In the genomic region with DNA sequence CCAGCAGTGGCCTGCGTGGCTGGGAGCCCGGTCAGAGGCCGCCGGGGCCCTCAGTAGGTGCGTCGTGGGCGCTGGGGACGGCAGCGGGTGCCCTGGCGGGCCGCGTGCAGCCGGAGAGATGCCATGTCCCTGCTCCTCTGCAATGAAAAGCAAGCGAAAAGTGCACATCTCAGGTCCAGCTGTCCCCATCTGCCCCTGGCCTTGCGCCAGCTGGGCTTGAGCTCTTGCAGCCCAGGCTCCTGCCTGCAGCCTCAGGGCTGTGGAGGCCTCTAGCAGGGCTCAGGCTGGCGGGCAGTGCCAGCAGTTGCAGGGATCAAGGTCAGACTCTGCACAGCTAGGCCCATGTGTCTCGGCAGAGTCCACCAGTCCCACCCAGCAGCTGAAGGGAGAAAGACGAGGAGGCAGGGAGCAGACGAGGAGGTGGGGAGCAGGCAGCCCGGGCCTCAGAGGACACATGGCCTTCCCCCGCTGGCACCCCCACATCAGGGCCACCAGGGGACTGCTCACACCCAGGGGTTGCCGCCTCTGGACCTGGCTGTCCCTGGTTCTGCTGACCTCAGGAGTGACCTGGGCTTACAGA, we compare ENCODE assay signal across 9 cellular contexts. TPM values are rescaled to one million over a fixed set of nuclear protein-coding genes. Genes with fewer than 3 reads are reported as not detected.
DNase-seq lines count a peak whose midpoint lies in the region; ATAC-seq and TF ChIP-seq lines count a peak whose summit lies in the region.
"Had no signal": no experiment of that assay in that cellular context is flagged by ENCODE, and none has a peak within 500 bp of the region (broad histone marks: within the 10 kb centered on the region; RNA-seq: fewer than 3 reads in every experiment).

No MANE protein-coding gene starts in this region.

- no peak for TF ChIP-seq EP300 in sigmoid colon (IDR thresholded peaks at IDR 0.05)

- POLR2A ChIA-PET in Caco-2 (lab: Charles Lee), result no interaction called here
- POLR2A ChIA-PET in Panc1 (lab: Charles Lee), result no interaction called here

- peaks cover 13% of the 10 kb centered on the region for H3K4me1 Mint-ChIP-seq in Caco-2 (ENCODE audit: low read depth, unreplicated experiment)

- H3K4me3 ChIP-seq in Caco-2 (ENCODE audit: low read depth, low read length) (no peak overlapping the region), Panc1 (ENCODE audit: low read depth in 2 of 2, low read length in 2 of 2) (no peak overlapping the region), fibroblast of villous mesenchyme (ENCODE audit: low read depth, low read length) (no peak overlapping the region), sigmoid colon (no peak overlapping the region)

- ATAC-seq in Panc1 (0 out of 2 replicates have a peak, but pooled peaks have one; percentile 3), GM19324 (IDR thresholded peaks at IDR 0.05; ENCODE audit: low FRiP score, unreplicated experiment) (no peak), left colon (no peak)

- peaks cover 17% of the 10 kb centered on the region for H3K4me1 ChIP-seq in Caco-2
- H3K4me1 ChIP-seq in Panc1 (ENCODE audit: control insufficient read depth, insufficient read depth, low read length), result peaks cover 94% of the 10 kb centered on the region
- peaks cover 0 to 99% (median 89%) of the 10 kb centered on the region in 4 donors for H3K4me1 ChIP-seq in sigmoid colon

- DNase-seq in Caco-2 (no peak), Panc1 (ENCODE audit: low read depth, low spot score) (no peak), fibroblast of villous mesenchyme (ENCODE audit: low read depth) (peak; percentile 41), sigmoid colon (peak; percentile 66), cerebellum (ENCODE audit: low spot score) (no peak), left colon (no peak), NCI-H2227 treated with DMSO at 0.1 percent for 48 hours (lab: John Stamatoyannopoulos, UW) (no peak)
- DNase-seq: activated naive CD4-positive, alpha-beta T cell had no signal

- no peaks in the 10 kb centered on the region for H3K9me3 Mint-ChIP-seq in Caco-2 (ENCODE audit: unreplicated experiment)

- H3K9me3 ChIP-seq in Caco-2 (no peaks in the 10 kb centered on the region), Panc1 (ENCODE audit: control insufficient read depth, insufficient read depth, low read depth, low read length) (no peaks in the 10 kb centered on the region), sigmoid colon (no peaks in the 10 kb centered on the region)

- no TSS peak for BruUV-seq in Caco-2 (replicated peaks; lab: Mats Ljungman, UMichigan)
- no TSS peak for BruUV-seq in Panc1 (replicated peaks; lab: Mats Ljungman, UMichigan)

- H3K27ac ChIP-seq in Panc1 (ENCODE audit: low read length), result peak overlapping the region; percentile 94
- peak overlapping the region; percentile 81 to 90 (median 86) for H3K27ac ChIP-seq in sigmoid colon

- 85 to 87% methylated on average over 22 of the region's 22 CpGs for WGBS in sigmoid colon, 2 donors

- no peak overlapping the region for H3K4me3 Mint-ChIP-seq in Caco-2 (ENCODE audit: unreplicated experiment)

- H3K36me3 Mint-ChIP-seq in Caco-2 (ENCODE audit: insufficient read depth, unreplicated experiment), result peaks cover 76% of the 10 kb centered on the region

- H3K27ac Mint-ChIP-seq in Caco-2 (ENCODE audit: unreplicated experiment), result peak overlapping the region; percentile 35

- H3K27me3 Mint-ChIP-seq in Caco-2 (ENCODE audit: insufficient read depth, unreplicated experiment), result no peaks in the 10 kb centered on the region

- in situ Hi-C loops in Panc1 (cut with HindIII; ENCODE audit: low pct_unique_long_range_greater_than_20kb, low sequenced_read_pairs), result no loop called here

- H3K36me3 ChIP-seq in Caco-2 (ENCODE audit: control insufficient read depth, insufficient read depth, low read length) (peaks cover 8% of the 10 kb centered on the region), Panc1 (ENCODE audit: control insufficient read depth, insufficient read depth, low read length) (peaks cover 2% of the 10 kb centered on the region), sigmoid colon (peaks cover 4 to 37% (median 10%) of the 10 kb centered on the region in 4 donors)

- CTCF ChIA-PET in Caco-2 (lab: Charles Lee), result interaction anchor here (0.5 to 0.6 kb wide), 2 partner anchors 14 to 138 kb away, joined by 3 to 5 read pairs; no protein-coding TSS in a partner anchor
- CTCF ChIA-PET in Panc1 (lab: Charles Lee), result no interaction called here

- no peaks in the 10 kb centered on the region for H3K27me3 ChIP-seq in Caco-2 (replicated peaks; ENCODE audit: control insufficient read depth, insufficient read depth, low read length)
- H3K27me3 ChIP-seq in Panc1 (ENCODE audit: control insufficient read depth, insufficient read depth, low read length), result no peaks in the 10 kb centered on the region
- H3K27me3 ChIP-seq in sigmoid colon, result no peaks in the 10 kb centered on the region

- no peak for TF ChIP-seq POLR2A in sigmoid colon (IDR thresholded peaks at IDR 0.05)

- TF ChIP-seq CTCF in Caco-2 (IDR thresholded peaks at IDR 0.05; ENCODE audit: insufficient read depth in 1 of 2, low read depth in 1 of 2, low read length in 1 of 2, severe bottlenecking in 1 of 2, unreplicated experiment in 1 of 2), result no peak
- no peak for TF ChIP-seq CTCF in Panc1 (IDR thresholded peaks at IDR 0.05)
- TF ChIP-seq CTCF in fibroblast of villous mesenchyme (IDR thresholded peaks at IDR 0.05; ENCODE audit: insufficient read depth, low read depth, low read length), result no peak
- no peak for TF ChIP-seq CTCF in sigmoid colon (IDR thresholded peaks at IDR 0.05)

- intact Hi-C loops in Caco-2 (cut with micrococcal nuclease; ENCODE audit: unreplicated experiment) (no loop called here), Panc1 (cut with micrococcal nuclease; ENCODE audit: unreplicated experiment) (loop anchor here (5.0 to 10.0 kb wide), 3 partner anchors 82 to 135 kb away; no protein-coding TSS in a partner anchor), sigmoid colon (cut with DNase I) (loop anchor here (2.0 kb wide), 1 partner anchor 33 kb away; a partner anchor contains a TSS), left colon (cut with DNase I, micrococcal nuclease) (loop anchor here (10.0 kb wide), 1 partner anchor 85 kb away; no protein-coding TSS in a partner anchor)

RNA-seq across cellular contexts. Expression of a gene that starts 11.2 kb away (rescaled TPM):
- total RNA-seq in Caco-2 (2022), result 13.1 and 13.7 TPM in 2 replicates
- total RNA-seq in Panc1 (2021; ENCODE audit: unreplicated experiment), result 581 TPM
- 1,387 TPM for polyA plus RNA-seq in Panc1 (2012; ENCODE audit: insufficient read length)
- total RNA-seq in fibroblast of villous mesenchyme, result 131 and 174 TPM in 2 replicates
- total RNA-seq in sigmoid colon, result 10 to 100 TPM in 3 of 4 donors, 1 to 10 TPM in 1; 9.6 to 19.7 (median 11.6) TPM
- 100 to 1,000 TPM in 1 of 3 donors, 10 to 100 TPM in 2; 10.8 to 140 (median 37.9) TPM for polyA plus RNA-seq in sigmoid colon
- total RNA-seq in cerebellum, result 3.7 TPM
- 100 to 1,000 TPM; 112 to 168 TPM for total RNA-seq in left colon

RNA-seq across cellular contexts. Expression of a gene that starts 27.4 kb away (rescaled TPM):
- total RNA-seq in Caco-2 (2022) (31.0 and 32.2 TPM in 2 replicates), Panc1 (2021; ENCODE audit: unreplicated experiment) (63.6 TPM), fibroblast of villous mesenchyme (19.9 and 20.6 TPM in 2 replicates), sigmoid colon (10 to 100 TPM; 13.3 to 34.1 (median 20.8) TPM), cerebellum (39.6 TPM), left colon (10 to 100 TPM; 29.6 to 53.4 TPM)
- polyA plus RNA-seq in Panc1 (2012; ENCODE audit: insufficient read length), result 59.2 TPM
- polyA plus RNA-seq in sigmoid colon, result 10 to 100 TPM; 17.4 to 47.8 (median 25.4) TPM

RNA-seq across cellular contexts. Expression of a gene that starts 33.5 kb away (rescaled TPM):
- 196 TPM in 2 replicates for total RNA-seq in Caco-2 (2022)
- total RNA-seq in Panc1 (2021; ENCODE audit: unreplicated experiment), result 234 TPM
- 316 TPM for polyA plus RNA-seq in Panc1 (2012; ENCODE audit: insufficient read length)
- 49.3 and 57.0 TPM in 2 replicates for total RNA-seq in fibroblast of villous mesenchyme
- 10 to 100 TPM; 45.1 to 61.2 (median 48.9) TPM for total RNA-seq in sigmoid colon
- 100 to 1,000 TPM in 1 of 3 donors, 10 to 100 TPM in 2; 55.9 to 142 (median 86.2) TPM for polyA plus RNA-seq in sigmoid colon
- 45.1 TPM for total RNA-seq in cerebellum
- total RNA-seq in left colon, result 100 to 1,000 TPM; 165 to 166 TPM

Comparison
In these comparisons a context has a peak if more than half of its experiments do, and no peak if none do; other contexts are left out.
1. DNase-seq: peak in fibroblast of villous mesenchyme (single experiment) and sigmoid colon (single experiment); none in Caco-2 (0 of 2), Panc1 (single experiment), cerebellum (single experiment), left colon (0 of 2) and NCI-H2227 treated with DMSO at 0.1 percent for 48 hours (single experiment).